40 cellular contexts compared by ENCODE assay signal in genomic region chr1:2509589-2509988, GRCh38. TPM values are rescaled to one million over a fixed set of nuclear protein-coding genes. Genes with fewer than 3 reads are reported as not detected.
"Had no signal": no experiment of that assay in that cellular context is flagged by ENCODE, and none has a peak within 500 bp of the region (broad histone marks: within the 10 kb centered on the region; RNA-seq: fewer than 3 reads in every experiment).

No MANE protein-coding gene starts in this region.

- H3K4me2 ChIP-seq: KMS-11 had no signal

- DNase-seq: Karpas-422, Kasumi-1, KG1, MG63, MM.1S, MV-4-11, NCI-H1048, NCI-H1092, NCI-H1092 treated with DMSO at 0.1 percent for 48 hours, NCI-H1105, NCI-H1105 treated with DMSO at 0.1 percent for 48 hours, NCI-H1417, NCI-H1417 treated with DMSO at 0.1 percent for 48 hours, NCI-H1436, NCI-H1436 treated with DMSO at 0.1 percent for 48 hours, NCI-H146, NCI-H1694, NCI-H1694 treated with DMSO at 0.1 percent for 48 hours, NCI-H187, NCI-H187 treated with DMSO at 0.1 percent for 48 hours, NCI-H1930, NCI-H2029, NCI-H2029 treated with DMSO at 0.1 percent for 48 hours, NCI-H2081, NCI-H2081 treated with DMSO at 0.1 percent for 48 hours, NCI-H2107, NCI-H2171, NCI-H2171 treated with DMSO at 0.1 percent for 48 hours, NCI-H2227 treated with DMSO at 0.1 percent for 48 hours, NCI-H226, NCI-H345, NCI-H446, NCI-H446 treated with DMSO at 0.1 percent for 48 hours, NCI-H510A, NCI-H510A treated with DMSO at 0.1 percent for 48 hours had no signal

- H3K27ac ChIP-seq: KMS-11 had no signal

- H3K36me3 ChIP-seq: MG63 had no signal

- H3K9ac ChIP-seq: KMS-11 had no signal

- H3K27me3 ChIP-seq: MG63 had no signal

- H3K9me3 ChIP-seq: MG63 had no signal

- H3K4me3 ChIP-seq: MG63 had no signal

RNA-seq across cellular contexts. Expression of gene HES5, which starts 20.5 kb away (rescaled TPM):
- total RNA-seq: LHCN-M2, M059J, MCF 10A, NCI-H460 had no signal

RNA-seq across cellular contexts. Expression of gene PLCH2, which starts 33.5 kb away (rescaled TPM):
- total RNA-seq: LHCN-M2, M059J, NCI-H460 had no signal
